Comparison of ENCODE assay signal across 1 cellular context in the genomic region with DNA sequence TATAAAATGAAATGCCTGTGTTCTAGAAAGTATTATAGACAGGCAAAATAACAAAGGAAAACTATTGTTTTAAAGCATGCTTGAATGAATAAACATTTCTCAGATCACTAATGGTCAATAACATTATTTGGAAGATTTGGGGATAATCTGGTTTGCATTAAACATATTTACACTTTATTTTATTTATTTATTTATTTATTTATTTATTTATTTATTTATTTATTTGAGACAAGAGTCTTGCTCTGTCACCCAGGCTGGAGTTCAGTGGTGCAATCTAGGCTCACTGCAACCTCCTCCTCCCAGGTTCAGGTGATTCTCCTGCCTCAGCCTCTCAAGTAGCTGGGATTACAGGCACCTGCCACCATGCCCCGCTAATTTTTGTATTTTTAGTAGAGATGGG.
TF ChIP-seq lines count a peak whose summit lies in the region.

No MANE protein-coding gene starts in this region.

TF ChIP-seq in HEK293, 187 proteins besides CTCF, POLR2A, EP300 and RAD21 (continued from another document):
- TF ChIP-seq OVOL3 (tag by site-specific recombination; IDR thresholded peaks at IDR 0.05): peak; percentile 22; the same call in 1 of the 2 replicates
- peak; percentile 49 for TF ChIP-seq ZNF629 (tag by site-specific recombination; IDR thresholded peaks at IDR 0.05)
- TF ChIP-seq AEBP2 (tag by site-specific recombination; IDR thresholded peaks at IDR 0.05; ENCODE audit: borderline replicate concordance): 0 out of 2 replicates have a peak, but pooled peaks have one; percentile 30
- TF ChIP-seq ZFP3 (tag by site-specific recombination; IDR thresholded peaks at IDR 0.05; ENCODE audit: low read depth): peak; percentile 18; the same call in 1 of the 2 replicates
- peak; percentile 93; the same call in 1 of the 2 replicates for TF ChIP-seq ZNF394 (tag by site-specific recombination; IDR thresholded peaks at IDR 0.05; ENCODE audit: borderline replicate concordance)
- TF ChIP-seq ZNF426 (tag by site-specific recombination; IDR thresholded peaks at IDR 0.05): peak; percentile 87
- peak; percentile 88 for TF ChIP-seq ZNF433 (tag by site-specific recombination; IDR thresholded peaks at IDR 0.05; ENCODE audit: low read depth)
- TF ChIP-seq, protein P1, sequence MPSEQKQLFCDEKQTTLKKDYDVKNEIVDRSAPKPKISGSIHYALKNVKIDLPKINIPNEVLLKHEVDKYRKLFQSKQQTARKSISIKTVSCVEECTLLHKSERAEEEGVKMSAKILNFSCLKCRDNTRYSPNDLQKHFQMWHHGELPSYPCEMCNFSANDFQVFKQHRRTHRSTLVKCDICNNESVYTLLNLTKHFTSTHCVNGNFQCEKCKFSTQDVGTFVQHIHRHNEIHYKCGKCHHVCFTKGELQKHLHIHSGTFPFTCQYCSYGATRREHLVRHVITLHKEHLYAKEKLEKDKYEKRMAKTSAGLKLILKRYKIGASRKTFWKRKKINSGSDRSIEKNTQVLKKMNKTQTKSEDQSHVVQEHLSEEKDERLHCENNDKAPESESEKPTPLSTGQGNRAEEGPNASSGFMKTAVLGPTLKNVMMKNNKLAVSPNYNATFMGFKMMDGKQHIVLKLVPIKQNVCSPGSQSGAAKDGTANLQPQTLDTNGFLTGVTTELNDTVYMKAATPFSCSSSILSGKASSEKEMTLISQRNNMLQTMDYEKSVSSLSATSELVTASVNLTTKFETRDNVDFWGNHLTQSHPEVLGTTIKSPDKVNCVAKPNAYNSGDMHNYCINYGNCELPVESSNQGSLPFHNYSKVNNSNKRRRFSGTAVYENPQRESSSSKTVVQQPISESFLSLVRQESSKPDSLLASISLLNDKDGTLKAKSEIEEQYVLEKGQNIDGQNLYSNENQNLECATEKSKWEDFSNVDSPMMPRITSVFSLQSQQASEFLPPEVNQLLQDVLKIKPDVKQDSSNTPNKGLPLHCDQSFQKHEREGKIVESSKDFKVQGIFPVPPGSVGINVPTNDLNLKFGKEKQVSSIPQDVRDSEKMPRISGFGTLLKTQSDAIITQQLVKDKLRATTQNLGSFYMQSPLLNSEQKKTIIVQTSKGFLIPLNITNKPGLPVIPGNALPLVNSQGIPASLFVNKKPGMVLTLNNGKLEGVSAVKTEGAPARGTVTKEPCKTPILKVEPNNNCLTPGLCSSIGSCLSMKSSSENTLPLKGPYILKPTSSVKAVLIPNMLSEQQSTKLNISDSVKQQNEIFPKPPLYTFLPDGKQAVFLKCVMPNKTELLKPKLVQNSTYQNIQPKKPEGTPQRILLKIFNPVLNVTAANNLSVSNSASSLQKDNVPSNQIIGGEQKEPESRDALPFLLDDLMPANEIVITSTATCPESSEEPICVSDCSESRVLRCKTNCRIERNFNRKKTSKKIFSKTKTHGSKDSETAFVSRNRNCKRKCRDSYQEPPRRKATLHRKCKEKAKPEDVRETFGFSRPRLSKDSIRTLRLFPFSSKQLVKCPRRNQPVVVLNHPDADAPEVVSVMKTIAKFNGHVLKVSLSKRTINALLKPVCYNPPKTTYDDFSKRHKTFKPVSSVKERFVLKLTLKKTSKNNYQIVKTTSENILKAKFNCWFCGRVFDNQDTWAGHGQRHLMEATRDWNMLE (tag by site-specific recombination; conservative IDR thresholded peaks at IDR 0.05; ENCODE audit: low read depth): peak; percentile 86
- TF ChIP-seq ZNF202 (tag by site-specific recombination; IDR thresholded peaks at IDR 0.05; ENCODE audit: borderline replicate concordance): peak; percentile 86; the same call in 1 of the 2 replicates
- TF ChIP-seq ZXDB (tag by site-specific recombination; IDR thresholded peaks at IDR 0.05): peak; percentile 62; the same call in 1 of the 2 replicates
